Comparison of ENCODE assay signal across 8 cellular contexts in the genomic region with DNA sequence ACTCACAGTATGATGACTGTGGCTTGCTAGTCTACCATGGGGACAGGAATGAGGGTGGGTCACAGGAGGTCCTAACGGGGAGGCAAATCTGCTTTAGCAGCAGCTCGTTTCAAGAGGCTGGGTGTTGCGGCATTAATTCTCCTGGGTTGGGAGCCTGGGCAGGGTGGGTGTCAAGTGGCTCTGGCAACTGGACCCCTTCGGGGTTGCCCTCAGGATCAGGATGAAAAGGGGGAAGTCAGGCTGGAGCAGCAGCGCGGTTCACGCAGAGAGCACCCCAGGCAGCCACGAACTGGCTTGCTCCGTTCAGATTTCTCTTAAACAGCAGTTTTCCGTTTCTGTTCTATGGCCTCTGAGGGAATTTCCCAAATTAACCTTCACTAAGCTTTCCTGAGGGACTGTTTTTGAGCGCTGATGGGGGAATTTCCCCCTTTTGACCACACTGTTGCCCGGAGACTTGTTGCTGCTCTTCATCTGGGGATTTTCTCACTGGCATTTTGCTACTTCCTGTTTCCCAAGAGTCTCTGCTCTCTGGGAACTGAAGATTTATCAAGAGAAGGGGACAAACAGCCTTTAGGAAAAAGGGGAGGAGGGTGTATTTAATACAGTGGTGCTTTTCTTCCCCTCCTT. TPM values are rescaled to one million over a fixed set of nuclear protein-coding genes. Genes with fewer than 3 reads are reported as not detected.
DNase-seq lines count a peak whose midpoint lies in the region; ATAC-seq and TF ChIP-seq lines count a peak whose summit lies in the region.

No MANE protein-coding gene starts in this region.

- H3K27me3 ChIP-seq in foreskin keratinocyte (no peaks in the 10 kb centered on the region), ovary (no peaks in the 10 kb centered on the region)

- H3K4me1 ChIP-seq in foreskin keratinocyte (peaks cover 19% of the 10 kb centered on the region), ovary (ENCODE audit: insufficient read depth) (peaks cover 5% of the 10 kb centered on the region)

- no peak for TF ChIP-seq CTCF in foreskin keratinocyte (conservative IDR thresholded peaks at IDR 0.05)
- no peak for TF ChIP-seq CTCF in ovary (IDR thresholded peaks at IDR 0.05)

- DNase-seq in ELF-1 (ENCODE audit: low read depth, low spot score), result peak; percentile 56
- peak; percentile 19 for DNase-seq in activated T-cell treated with anti-CD3 and anti-CD28 coated beads, Interleukin-2, amount 50 U/mL, for 4 hours
- peak; percentile 59 to 64 for DNase-seq in foreskin keratinocyte
- DNase-seq in ovary, result peak in 2 of 5 donors; percentile 21 to 22
- DNase-seq in NCI-H1092 treated with DMSO at 0.1 percent for 48 hours (lab: John Stamatoyannopoulos, UW), result no peak

- peak; percentile 55 for ATAC-seq in GM21526 (IDR thresholded peaks at IDR 0.05; ENCODE audit: low FRiP score, unreplicated experiment)
- peak; percentile 72 to 73 for ATAC-seq in activated T-cell treated with anti-CD3 and anti-CD28 coated beads, Interleukin-2, amount 50 U/mL, for 4 hours
- ATAC-seq in foreskin keratinocyte, result peak; percentile 79
- ATAC-seq in HG03469 (IDR thresholded peaks at IDR 0.05; ENCODE audit: unreplicated experiment), result no peak

- peak overlapping the region; percentile 11 for H3K4me3 ChIP-seq in ovary

- WGBS in ovary, 3 donors, result 42 to 60% (median 53%) methylated on average over 12 of the region's 12 CpGs

- H3K4me3 Mint-ChIP-seq in IgD-negative memory B cell, result peak overlapping the region; percentile 45 to 90 (median 76)
- peak overlapping the region; percentile 78 for H3K4me3 Mint-ChIP-seq in activated T-cell treated with anti-CD3 and anti-CD28 coated beads, Interleukin-2, amount 50 U/mL, for 4 hours

- H3K36me3 ChIP-seq in ovary, result no peaks in the 10 kb centered on the region

- H3K27me3 Mint-ChIP-seq in IgD-negative memory B cell, result no peaks in the 10 kb centered on the region
- no peaks in the 10 kb centered on the region for H3K27me3 Mint-ChIP-seq in activated T-cell treated with anti-CD3 and anti-CD28 coated beads, Interleukin-2, amount 50 U/mL, for 4 hours (ENCODE audit: low read depth)

- TF ChIP-seq EP300 in ovary (IDR thresholded peaks at IDR 0.05), result no peak

- H3K4me1 Mint-ChIP-seq in IgD-negative memory B cell, result peaks cover 44 to 61% (median 51%) of the 10 kb centered on the region in 3 donors
- peaks cover 76% of the 10 kb centered on the region for H3K4me1 Mint-ChIP-seq in activated T-cell treated with anti-CD3 and anti-CD28 coated beads, Interleukin-2, amount 50 U/mL, for 4 hours (ENCODE audit: low read depth)

- H3K27ac Mint-ChIP-seq in IgD-negative memory B cell, result peak overlapping the region; percentile 70 to 98 (median 93)

- H3K9me3 ChIP-seq in ovary, result no peaks in the 10 kb centered on the region

- intact Hi-C loops in ovary (cut with DNase I), result no loop called here

- peaks cover 5% of the 10 kb centered on the region for H3K36me3 Mint-ChIP-seq in IgD-negative memory B cell
- H3K36me3 Mint-ChIP-seq in activated T-cell treated with anti-CD3 and anti-CD28 coated beads, Interleukin-2, amount 50 U/mL, for 4 hours (ENCODE audit: insufficient read depth), result peaks cover 2% of the 10 kb centered on the region

- H3K9me3 Mint-ChIP-seq in IgD-negative memory B cell, result peaks cover 0 to 4% (median 2%) of the 10 kb centered on the region in 3 donors
- no peaks in the 10 kb centered on the region for H3K9me3 Mint-ChIP-seq in activated T-cell treated with anti-CD3 and anti-CD28 coated beads, Interleukin-2, amount 50 U/mL, for 4 hours

- peak overlapping the region; percentile 90 for H3K27ac ChIP-seq in foreskin keratinocyte
- H3K27ac ChIP-seq in ovary, result peak overlapping the region in 1 of 2 donors; percentile 63

- no peak for TF ChIP-seq POLR2A in ovary (IDR thresholded peaks at IDR 0.05)

RNA-seq across cellular contexts. Expression of a gene that starts 59.9 kb away (rescaled TPM):
- polyA plus RNA-seq in IgD-negative memory B cell (23.9 TPM), foreskin keratinocyte (5.7 and 8.7 TPM in 2 replicates), ovary (10 to 100 TPM in 1 of 2 donors, 1 to 10 TPM in 1; 6.3 to 13.3 TPM)
- 10 to 100 TPM; 49.0 to 71.8 (median 68.1) TPM for total RNA-seq in activated T-cell treated with anti-CD3 and anti-CD28 coated beads, Interleukin-2, amount 50 U/mL, for 4 hours
- total RNA-seq in foreskin keratinocyte (19.2 and 26.0 TPM in 2 replicates), ovary (10 to 100 TPM in 4 of 7 donors, 1 to 10 TPM in 3; 5.7 to 14.4 (median 12.0) TPM)
